18 cellular contexts compared by ENCODE assay signal in genomic region chrX:153853180-153853901, GRCh38. TPM values are rescaled to one million over a fixed set of nuclear protein-coding genes. Genes with fewer than 3 reads are reported as not detected.
"Had no signal": no experiment of that assay in that cellular context is flagged by ENCODE, and none has a peak within 500 bp of the region (broad histone marks: within the 10 kb centered on the region; RNA-seq: fewer than 3 reads in every experiment).

No MANE protein-coding gene starts in this region.

- H3K4me3 ChIP-seq: colonic mucosa, esophagus squamous epithelium, gastroesophageal sphincter, lung, psoas muscle, skin epidermis had no signal

- DNase-seq: colonic mucosa; dermis blood vessel endothelial cell; esophagus squamous epithelium; foreskin fibroblast; left colon; left ventricle myocardium superior; mesenchymal stem cell; naive B cell; occipital lobe; psoas muscle; retina; stimulated activated CD4-positive, alpha-beta T cell treated with anti-CD3 and anti-CD28 coated beads, Interleukin-12 subunit alpha, Interleukin-12 subunit beta, amount 100 ng/mL, for 4 hours; stimulated activated naive CD4-positive, alpha-beta T cell had no signal

- H3K9me3 ChIP-seq: colonic mucosa, esophagus squamous epithelium, gastroesophageal sphincter, psoas muscle had no signal

- H3K27ac ChIP-seq: colonic mucosa, esophagus squamous epithelium, gastroesophageal sphincter, parathyroid adenoma, psoas muscle, skin epidermis had no signal

- ATAC-seq: gastroesophageal sphincter, left colon, left ventricle myocardium superior, psoas muscle, sciatic nerve had no signal

- H3K36me3 ChIP-seq: colonic mucosa, esophagus squamous epithelium, gastroesophageal sphincter had no signal

- H3K4me1 ChIP-seq: colonic mucosa, esophagus squamous epithelium, gastroesophageal sphincter, parathyroid adenoma, psoas muscle had no signal

- H3K27me3 ChIP-seq: colonic mucosa, gastroesophageal sphincter had no signal

RNA-seq across cellular contexts. Expression of gene AVPR2, which starts 51.1 kb away (rescaled TPM):
- total RNA-seq: occipital lobe had no signal
